In genomic region chr10:34526186-34526585, GRCh38 we compare ENCODE assay signal across 1 cellular context.
TF ChIP-seq lines count a peak whose summit lies in the region.

No MANE protein-coding gene starts in this region.

TF ChIP-seq in SK-N-SH treated with all-trans-retinoic acid at 6 μM for 48 hours, 23 proteins besides CTCF, POLR2A, EP300 and RAD21 (continued from another document):
- TF ChIP-seq ZNF70 (CRISPR knock-in tag; IDR thresholded peaks at IDR 0.05) (no peak), TCF4 (CRISPR knock-in tag; IDR thresholded peaks at IDR 0.05; ENCODE audit: borderline replicate concordance) (no peak), POU6F1 (CRISPR knock-in tag; IDR thresholded peaks at IDR 0.05; ENCODE audit: borderline replicate concordance, low read depth) (no peak), ZNF565 (CRISPR knock-in tag; conservative IDR thresholded peaks at IDR 0.05; ENCODE audit: low read depth) (no peak), ZNF8 (CRISPR knock-in tag; IDR thresholded peaks at IDR 0.05) (no peak), SNAI2 (CRISPR knock-in tag; IDR thresholded peaks at IDR 0.05) (no peak)
